8 cellular contexts compared by ENCODE assay signal in genomic region chr1:827221-828063, GRCh38.
DNase-seq lines count a peak whose midpoint lies in the region; ATAC-seq and TF ChIP-seq lines count a peak whose summit lies in the region.
"Not testable (repeated sequence)": the region's sequence is repeated elsewhere in the genome, so short reads cannot be mapped to it uniquely, and the experiment has no call there.

No MANE protein-coding gene starts in this region.

- not testable (repeated sequence) for H3K36me3 Mint-ChIP-seq in activated naive CD8-positive, alpha-beta T cell

- TF ChIP-seq POLR2A in GM10847 (IDR thresholded peaks at IDR 0.05; ENCODE audit: extremely low read depth, insufficient read length), result peak; percentile 43
- peak; percentile 72 for TF ChIP-seq POLR2A in ovary (IDR thresholded peaks at IDR 0.05)
- peak in 1 of 2 donors; percentile 69 for TF ChIP-seq POLR2A in thyroid gland (IDR thresholded peaks at IDR 0.05)

- WGBS in ovary, 3 donors, result 0 to 1% (median 1%) methylated on average over 34 to 67 of the region's 105 CpGs
- 0% methylated on average over 2 to 6 of the region's 105 CpGs for WGBS in thyroid gland, 2 donors

- H3K27ac Mint-ChIP-seq in activated naive CD8-positive, alpha-beta T cell, result peak overlapping the region; percentile 92

- H3K36me3 ChIP-seq in ovary, thyroid gland: not testable (repeated sequence)

- peak; percentile 74 for ATAC-seq in HG02610 (IDR thresholded peaks at IDR 0.05; ENCODE audit: unreplicated experiment)
- ATAC-seq in Right ventricle myocardium superior (ENCODE audit: poor library complexity), result peak; percentile 96

- H3K27me3 Mint-ChIP-seq in activated naive CD8-positive, alpha-beta T cell, result not testable (repeated sequence)

- H3K27me3 ChIP-seq in ovary, thyroid gland: not testable (repeated sequence)

- not testable (repeated sequence) for H3K9me3 Mint-ChIP-seq in activated naive CD8-positive, alpha-beta T cell (ENCODE audit: low read depth)

- H3K4me1 Mint-ChIP-seq in activated naive CD8-positive, alpha-beta T cell (ENCODE audit: low read depth), result peaks cover 48% of the 10 kb centered on the region

- TF ChIP-seq EP300 in ovary (IDR thresholded peaks at IDR 0.05), result not testable (repeated sequence)

- intact Hi-C loops in Right ventricle myocardium superior (cut with DNase I); ovary (cut with DNase I); thyroid gland (cut with DNase I): not testable (repeated sequence)

- peak in 1 of 3 donors; percentile 19 for TF ChIP-seq CTCF in ovary (IDR thresholded peaks at IDR 0.05)
- TF ChIP-seq CTCF in thyroid gland (IDR thresholded peaks at IDR 0.05), result not testable (repeated sequence)

- DNase-seq in NCI-H1048 (lab: John Stamatoyannopoulos, UW) (peak; percentile 39), SKM-1 (lab: John Stamatoyannopoulos, UW; ENCODE audit: unreplicated experiment) (peak; percentile 50), Right ventricle myocardium superior (peak; percentile 99), ovary (peak; percentile 94 to 96 (median 96)), thyroid gland (peak; percentile 96 to 97)

- peak overlapping the region; percentile 7 to 87 for H3K27ac ChIP-seq in ovary
- H3K27ac ChIP-seq in thyroid gland, result peak overlapping the region; percentile 88 to 91 (median 91)

- not testable (repeated sequence) for H3K4me1 ChIP-seq in ovary (ENCODE audit: insufficient read depth); thyroid gland

- not testable (repeated sequence) for H3K9me3 ChIP-seq in ovary, thyroid gland

- H3K4me3 ChIP-seq in ovary (peak overlapping the region; percentile 71), thyroid gland (replicated peaks in 1 of 3) (peak overlapping the region; percentile 9 to 55 (median 42))

- peak overlapping the region; percentile 93 for H3K4me3 Mint-ChIP-seq in activated naive CD8-positive, alpha-beta T cell

Comparison
In these comparisons a context has a peak if more than half of its experiments do, and no peak if none do; other contexts are left out.
1. Peak in every context shown above with its lines: DNase-seq, ATAC-seq, H3K4me3 ChIP-seq and H3K27ac ChIP-seq.
2. DNase-seq: peak in every context shown above with its lines; median percentile 99 in Right ventricle myocardium superior; 96 in thyroid gland; 96 in ovary; 50 in SKM-1; 39 in NCI-H1048.